ENCODE assay signal across 25 cellular contexts in genomic region chr22:43948836-43949235, GRCh38. TPM values are rescaled to one million over a fixed set of nuclear protein-coding genes. Genes with fewer than 3 reads are reported as not detected.
"Had no signal": no experiment of that assay in that cellular context is flagged by ENCODE, and none has a peak within 500 bp of the region (broad histone marks: within the 10 kb centered on the region; RNA-seq: fewer than 3 reads in every experiment).

No MANE protein-coding gene starts in this region.

- ATAC-seq: T-cell had no signal

- H3K36me3 Mint-ChIP-seq: T-cell had no signal

- H3K4me3 Mint-ChIP-seq: T-cell had no signal

- DNase-seq: IMR-90, Karpas-422, KG1, MG63, NCI-H1092, NCI-H1105 treated with DMSO at 0.1 percent for 48 hours, NCI-H1417 treated with DMSO at 0.1 percent for 48 hours, NCI-H146, NCI-H1694 treated with DMSO at 0.1 percent for 48 hours, NCI-H1930, NCI-H2081, NCI-H2107, NCI-H226, NCI-H446, NCI-H510A, NCI-H524 treated with DMSO at 0.1 percent for 48 hours, NCI-H69, NCI-H774, SHP77, SK-N-SH, SW 1271, T-cell had no signal

- H3K27me3 ChIP-seq: MG63 had no signal

- H3K9me3 Mint-ChIP-seq: T-cell had no signal

- H3K27ac Mint-ChIP-seq: T-cell had no signal

- H3K9me3 ChIP-seq: MG63, SK-N-SH had no signal

- H3K4me3 ChIP-seq: MG63 had no signal

- H3K27ac ChIP-seq: RWPE1 had no signal

- H3K9me2 ChIP-seq: SK-N-SH had no signal

- H3K4me2 ChIP-seq: SK-N-SH had no signal

RNA-seq across cellular contexts. Expression of gene PNPLA5, which starts 57.0 kb away (rescaled TPM):
- total RNA-seq: HT-29, SK-MEL-5, T-cell had no signal
- polyA plus RNA-seq: SK-N-SH had no signal
